Comparison of ENCODE assay signal across 38 cellular contexts in genomic region chr6:17239260-17239659, GRCh38. TPM values are rescaled to one million over a fixed set of nuclear protein-coding genes. Genes with fewer than 3 reads are reported as not detected.
"Had no signal": no experiment of that assay in that cellular context is flagged by ENCODE, and none has a peak within 500 bp of the region (broad histone marks: within the 10 kb centered on the region; RNA-seq: fewer than 3 reads in every experiment).

No MANE protein-coding gene starts in this region.

- H3K27ac Mint-ChIP-seq: activated naive CD4-positive, alpha-beta T cell treated with anti-CD3 and anti-CD28 coated beads for 36 hours; activated naive CD4-positive, alpha-beta T cell treated with anti-CD3 and anti-CD28 coated beads, Interleukin-2, amount 10 ng/mL, durations not matched to agents 7 days and 5 days; activated naive CD4-positive, alpha-beta T cell treated with anti-CD3 and anti-CD28 coated beads, Interleukin-2, amount 50 U/mL, for 24 hours; activated naive CD4-positive, alpha-beta T cell treated with anti-CD3 and anti-CD28 coated beads, Interleukin-2, amount 50 U/mL, for 72 hours; activated naive CD8-positive, alpha-beta T cell; activated naive CD8-positive, alpha-beta T cell treated with anti-CD3 and anti-CD28 coated beads for 36 hours; activated naive CD8-positive, alpha-beta T cell treated with anti-CD3 and anti-CD28 coated beads, Interleukin-2, amount 10 ng/mL, durations not matched to agents 7 days and 5 days; activated naive CD8-positive, alpha-beta T cell treated with anti-CD3 and anti-CD28 coated beads, Interleukin-2, amount 50 U/mL, for 24 hours; activated T-cell treated with anti-CD3 and anti-CD28 coated beads, Interleukin-2, amount 50 U/mL, for 24 hours; activated T-cell treated with anti-CD3 and anti-CD28 coated beads, Interleukin-2, amount 50 U/mL, for 72 hours; activated T-helper 1 cell treated with anti-CD3 and anti-CD28 coated beads, Interleukin-12 subunit alpha, Interleukin-12 subunit beta, Interleukin-2, Interleukin-4 antibody, amounts not matched to agents 30 ng/mL and 10 ng/mL and 1 ng/mL, durations not matched to agents 14 hours and 24 hours and 36 hours; activated T-helper 17 cell treated with anti-CD3 and anti-CD28 coated beads, Interleukin-2, amount 50 U/mL, for 72 hours; activated T-helper 2 cell treated with anti-CD3 and anti-CD28 coated beads, Interferon-gamma antibody, Interleukin-2, Interleukin-4, amounts not matched to agents 10 μg/mL and 5 μg/mL and 100 μg/mL, durations not matched to agents 14 hours and 24 hours and 36 hours; brain had no signal

- DNase-seq: activated effector memory CD4-positive, alpha-beta T cell treated with anti-CD3 and anti-CD28 coated beads, Interleukin-2, amount 50 U/mL, for 16 hours; activated effector memory CD4-positive, alpha-beta T cell treated with Interleukin-2 at 50 U/mL for 16 hours; activated gamma-delta T cell; activated gamma-delta T cell treated with Interleukin-2 at 50 U/mL for 16 hours; activated naive CD4-positive, alpha-beta T cell; activated naive CD4-positive, alpha-beta T cell treated with anti-CD3 and anti-CD28 coated beads for 36 hours; activated naive CD4-positive, alpha-beta T cell treated with anti-CD3 and anti-CD28 coated beads, Interleukin-2, amount 10 ng/mL, durations not matched to agents 7 days and 5 days; activated naive CD4-positive, alpha-beta T cell treated with anti-CD3 and anti-CD28 coated beads, Interleukin-2, amount 50 U/mL, for 16 hours; activated naive CD4-positive, alpha-beta T cell treated with Interleukin-2 at 50 U/mL for 16 hours; activated naive CD8-positive, alpha-beta T cell treated with anti-CD3 and anti-CD28 coated beads for 36 hours; activated naive CD8-positive, alpha-beta T cell treated with anti-CD3 and anti-CD28 coated beads, Interleukin-2, amount 10 ng/mL, durations not matched to agents 7 days and 5 days; activated naive CD8-positive, alpha-beta T cell treated with anti-CD3 and anti-CD28 coated beads, Interleukin-2, amount 50 U/mL, for 24 hours; activated T-cell treated with anti-CD3 and anti-CD28 coated beads, Interleukin-2, amount 50 U/mL, for 1 hour; activated T-cell treated with anti-CD3 and anti-CD28 coated beads, Interleukin-2, amount 50 U/mL, for 24 hours; activated T-cell treated with anti-CD3 and anti-CD28 coated beads, Interleukin-2, amount 50 U/mL, for 4 hours; activated T-cell treated with anti-CD3 and anti-CD28 coated beads, Interleukin-2, amount 50 U/mL, for 48 hours; activated T-cell treated with anti-CD3 and anti-CD28 coated beads, Interleukin-2, amount 50 U/mL, for 72 hours; adrenal gland; amniotic stem cell; amygdala; anterior cingulate cortex; aorta; body of pancreas; brain microvascular endothelial cell; caudate nucleus; central memory CD4-positive, alpha-beta T cell; cerebellar nuclear complex had no signal

- H3K4me3 Mint-ChIP-seq: activated naive CD4-positive, alpha-beta T cell treated with anti-CD3 and anti-CD28 coated beads for 36 hours; activated naive CD4-positive, alpha-beta T cell treated with anti-CD3 and anti-CD28 coated beads, Interleukin-2, amount 10 ng/mL, durations not matched to agents 7 days and 5 days; activated naive CD4-positive, alpha-beta T cell treated with anti-CD3 and anti-CD28 coated beads, Interleukin-2, amount 50 U/mL, for 24 hours; activated naive CD8-positive, alpha-beta T cell; activated naive CD8-positive, alpha-beta T cell treated with anti-CD3 and anti-CD28 coated beads for 36 hours; activated naive CD8-positive, alpha-beta T cell treated with anti-CD3 and anti-CD28 coated beads, Interleukin-2, amount 10 ng/mL, durations not matched to agents 7 days and 5 days; activated naive CD8-positive, alpha-beta T cell treated with anti-CD3 and anti-CD28 coated beads, Interleukin-2, amount 50 U/mL, for 24 hours; activated T-cell treated with anti-CD3 and anti-CD28 coated beads, Interleukin-2, amount 50 U/mL, for 24 hours; activated T-cell treated with anti-CD3 and anti-CD28 coated beads, Interleukin-2, amount 50 U/mL, for 4 hours; activated T-cell treated with anti-CD3 and anti-CD28 coated beads, Interleukin-2, amount 50 U/mL, for 72 hours; activated T-helper 1 cell treated with anti-CD3 and anti-CD28 coated beads, Interleukin-12 subunit alpha, Interleukin-12 subunit beta, Interleukin-2, Interleukin-4 antibody, amounts not matched to agents 30 ng/mL and 10 ng/mL and 1 ng/mL, durations not matched to agents 14 hours and 24 hours and 36 hours; activated T-helper 17 cell treated with anti-CD3 and anti-CD28 coated beads, Interleukin-2, amount 50 U/mL, for 72 hours; brain; central memory CD8-positive, alpha-beta T cell had no signal

- H3K9me3 Mint-ChIP-seq: activated naive CD4-positive, alpha-beta T cell treated with anti-CD3 and anti-CD28 coated beads for 36 hours; activated naive CD4-positive, alpha-beta T cell treated with anti-CD3 and anti-CD28 coated beads, Interleukin-2, amount 10 ng/mL, durations not matched to agents 7 days and 5 days; activated naive CD8-positive, alpha-beta T cell treated with anti-CD3 and anti-CD28 coated beads, Interleukin-2, amount 10 ng/mL, durations not matched to agents 7 days and 5 days; activated T-cell treated with anti-CD3 and anti-CD28 coated beads, Interleukin-2, amount 50 U/mL, for 24 hours; activated T-helper 1 cell treated with anti-CD3 and anti-CD28 coated beads, Interleukin-12 subunit alpha, Interleukin-12 subunit beta, Interleukin-2, Interleukin-4 antibody, amounts not matched to agents 30 ng/mL and 10 ng/mL and 1 ng/mL, durations not matched to agents 14 hours and 24 hours and 36 hours; activated T-helper 2 cell treated with anti-CD3 and anti-CD28 coated beads, Interferon-gamma antibody, Interleukin-2, Interleukin-4, amounts not matched to agents 10 μg/mL and 5 μg/mL and 100 μg/mL, durations not matched to agents 14 hours and 24 hours and 36 hours; central memory CD8-positive, alpha-beta T cell had no signal

- H3K9me3 ChIP-seq: adrenal gland, breast epithelium had no signal

- H3K27ac ChIP-seq: adrenal gland, ascending aorta, body of pancreas, brain microvascular endothelial cell, breast epithelium, cardiac muscle cell had no signal

- H3K4me3 ChIP-seq: adrenal gland, ascending aorta, body of pancreas, breast epithelium, cardiac muscle cell had no signal

- H3K36me3 Mint-ChIP-seq: activated naive CD4-positive, alpha-beta T cell treated with anti-CD3 and anti-CD28 coated beads, Interleukin-2, amount 10 ng/mL, durations not matched to agents 7 days and 5 days; activated naive CD4-positive, alpha-beta T cell treated with anti-CD3 and anti-CD28 coated beads, Interleukin-2, amount 50 U/mL, for 24 hours; activated naive CD4-positive, alpha-beta T cell treated with anti-CD3 and anti-CD28 coated beads, Interleukin-2, amount 50 U/mL, for 72 hours; activated naive CD8-positive, alpha-beta T cell; activated naive CD8-positive, alpha-beta T cell treated with anti-CD3 and anti-CD28 coated beads for 36 hours; activated naive CD8-positive, alpha-beta T cell treated with anti-CD3 and anti-CD28 coated beads, Interleukin-2, amount 10 ng/mL, durations not matched to agents 7 days and 5 days; brain had no signal

- H3K27me3 ChIP-seq: ascending aorta, body of pancreas, brain microvascular endothelial cell, breast epithelium, cardiac muscle cell had no signal

- ATAC-seq: activated naive CD4-positive, alpha-beta T cell treated with anti-CD3 and anti-CD28 coated beads, Interleukin-2, amount 50 U/mL, for 72 hours; activated naive CD8-positive, alpha-beta T cell treated with anti-CD3 and anti-CD28 coated beads, Interleukin-2, amount 50 U/mL, for 24 hours; activated T-cell treated with anti-CD3 and anti-CD28 coated beads, Interleukin-2, amount 50 U/mL, for 4 hours; activated T-cell treated with anti-CD3 and anti-CD28 coated beads, Interleukin-2, amount 50 U/mL, for 72 hours; activated T-helper 17 cell treated with anti-CD3 and anti-CD28 coated beads, Interleukin-2, amount 50 U/mL, for 72 hours; body of pancreas had no signal

- H3K4me1 Mint-ChIP-seq: activated naive CD4-positive, alpha-beta T cell treated with anti-CD3 and anti-CD28 coated beads, Interleukin-2, amount 10 ng/mL, durations not matched to agents 7 days and 5 days; activated naive CD4-positive, alpha-beta T cell treated with anti-CD3 and anti-CD28 coated beads, Interleukin-2, amount 50 U/mL, for 24 hours; activated naive CD8-positive, alpha-beta T cell treated with anti-CD3 and anti-CD28 coated beads for 36 hours; activated naive CD8-positive, alpha-beta T cell treated with anti-CD3 and anti-CD28 coated beads, Interleukin-2, amount 10 ng/mL, durations not matched to agents 7 days and 5 days; activated naive CD8-positive, alpha-beta T cell treated with anti-CD3 and anti-CD28 coated beads, Interleukin-2, amount 50 U/mL, for 24 hours; activated T-helper 17 cell treated with anti-CD3 and anti-CD28 coated beads, Interleukin-2, amount 50 U/mL, for 72 hours; brain; central memory CD8-positive, alpha-beta T cell had no signal

- H3K36me3 ChIP-seq: adrenal gland, ascending aorta, brain microvascular endothelial cell, breast epithelium, cardiac muscle cell had no signal

- H3K4me1 ChIP-seq: adrenal gland, ascending aorta, body of pancreas, breast epithelium had no signal

- H3K27me3 Mint-ChIP-seq: activated naive CD4-positive, alpha-beta T cell treated with anti-CD3 and anti-CD28 coated beads, Interleukin-2, amount 10 ng/mL, durations not matched to agents 7 days and 5 days; activated naive CD8-positive, alpha-beta T cell treated with anti-CD3 and anti-CD28 coated beads, Interleukin-2, amount 10 ng/mL, durations not matched to agents 7 days and 5 days had no signal

RNA-seq across cellular contexts. Expression of gene RBM24, which starts 41.9 kb away (rescaled TPM):
- total RNA-seq: activated naive CD4-positive, alpha-beta T cell treated with anti-CD3 and anti-CD28 coated beads for 36 hours; activated naive CD4-positive, alpha-beta T cell treated with anti-CD3 and anti-CD28 coated beads, Interleukin-2, amount 50 U/mL, for 72 hours; activated naive CD8-positive, alpha-beta T cell treated with anti-CD3 and anti-CD28 coated beads for 36 hours; activated naive CD8-positive, alpha-beta T cell treated with anti-CD3 and anti-CD28 coated beads, Interleukin-2, amount 10 ng/mL, durations not matched to agents 7 days and 5 days; activated T-cell treated with anti-CD3 and anti-CD28 coated beads, Interleukin-2, amount 50 U/mL, for 4 hours; activated T-cell treated with anti-CD3 and anti-CD28 coated beads, Interleukin-2, amount 50 U/mL, for 72 hours; activated T-helper 1 cell treated with anti-CD3 and anti-CD28 coated beads, Interleukin-12 subunit alpha, Interleukin-12 subunit beta, Interleukin-2, Interleukin-4 antibody, amounts not matched to agents 30 ng/mL and 10 ng/mL and 1 ng/mL, durations not matched to agents 14 hours and 24 hours and 36 hours; activated T-helper 17 cell treated with anti-CD3 and anti-CD28 coated beads, Interleukin-2, amount 50 U/mL, for 72 hours; activated T-helper 2 cell treated with anti-CD3 and anti-CD28 coated beads, Interferon-gamma antibody, Interleukin-2, Interleukin-4, amounts not matched to agents 10 μg/mL and 5 μg/mL and 100 μg/mL, durations not matched to agents 14 hours and 24 hours and 36 hours had no signal
